8 cellular contexts compared by ENCODE assay signal in genomic region chr6:44237813-44238433, GRCh38. TPM values are rescaled to one million over a fixed set of nuclear protein-coding genes. Genes with fewer than 3 reads are reported as not detected.
DNase-seq lines count a peak whose midpoint lies in the region; ATAC-seq, FAIRE-seq and TF ChIP-seq lines count a peak whose summit lies in the region.

No MANE protein-coding gene starts in this region.

- H3K36me3 ChIP-seq in breast epithelium (no peaks in the 10 kb centered on the region), smooth muscle cell (ENCODE audit: low read depth) (no peaks in the 10 kb centered on the region)

- intact Hi-C loops in breast epithelium (cut with DNase I; ENCODE audit: low total_unique reads), result loop anchor here (5.0 kb wide), 1 partner anchor 66 kb away; no protein-coding TSS in a partner anchor

- H3K79me2 ChIP-seq in smooth muscle cell (ENCODE audit: low read depth), result no peaks in the 10 kb centered on the region

- H3K9ac ChIP-seq in smooth muscle cell (ENCODE audit: low read depth), result peak overlapping the region; percentile 94

- no peaks in the 10 kb centered on the region for H3K9me3 Mint-ChIP-seq in immature natural killer cell

- H3K27ac Mint-ChIP-seq in immature natural killer cell, result peak overlapping the region; percentile 77 to 96 (median 90)

- 1% methylated on average over 32 of the region's 42 CpGs for WGBS in smooth muscle cell (ENCODE audit: low lambda C conversion rate)

- H3K4me1 ChIP-seq in breast epithelium, result peaks cover 10 to 26% of the 10 kb centered on the region in 2 donors
- H3K4me1 ChIP-seq in smooth muscle cell (ENCODE audit: low read depth), result peaks cover 11% of the 10 kb centered on the region

- H3F3A ChIP-seq in smooth muscle cell (ENCODE audit: low read depth), result no peaks in the 10 kb centered on the region

- H3K27ac ChIP-seq in VCaP (peak overlapping the region; percentile 87), breast epithelium (peak overlapping the region; percentile 99), smooth muscle cell (ENCODE audit: low read depth) (peak overlapping the region; percentile 95)

- H3K4me3 ChIP-seq in HFF-Myc (replicated peaks; ENCODE audit: low read depth, low read length), result peak overlapping the region; percentile 45
- H3K4me3 ChIP-seq in breast epithelium, result peak overlapping the region; percentile 53 to 78 (median 64)
- H3K4me3 ChIP-seq in smooth muscle cell, result peak overlapping the region; percentile 67

- no peak for ATAC-seq in HG02840 (IDR thresholded peaks at IDR 0.05; ENCODE audit: low FRiP score, unreplicated experiment)

- no peaks in the 10 kb centered on the region for H3K27me3 ChIP-seq in breast epithelium
- H3K27me3 ChIP-seq in smooth muscle cell (ENCODE audit: low read depth), result no peaks in the 10 kb centered on the region

- no peaks in the 10 kb centered on the region for H4K20me1 ChIP-seq in smooth muscle cell (ENCODE audit: low read depth)

- H3K36me3 Mint-ChIP-seq in immature natural killer cell, result no peaks in the 10 kb centered on the region

- H3K4me3 Mint-ChIP-seq in immature natural killer cell, result peak overlapping the region; percentile 85 to 93 (median 89)

- TF ChIP-seq POLR2A in GM12891 (IDR thresholded peaks at IDR 0.05; ENCODE audit: low read depth, low read length) (no peak; the same call in 1 of the 2 replicates), breast epithelium (IDR thresholded peaks at IDR 0.05) (peak; percentile 10)

- peaks cover 0 to 3% (median 2%) of the 10 kb centered on the region in 3 donors for H3K27me3 Mint-ChIP-seq in immature natural killer cell (ENCODE audit: low read depth in 3 of 3)

- H2AFZ ChIP-seq in smooth muscle cell (ENCODE audit: low read depth), result peak overlapping the region; percentile 71

- H3K9me3 ChIP-seq in breast epithelium (no peaks in the 10 kb centered on the region), smooth muscle cell (replicated peaks; ENCODE audit: low read depth) (no peaks in the 10 kb centered on the region)

- peaks cover 16% of the 10 kb centered on the region in 2 donors for H3K4me1 Mint-ChIP-seq in immature natural killer cell

- DNase-seq in GM12891 (ENCODE audit: insufficient read length, low spot score) (peak; percentile 88), HFF-Myc (ENCODE audit: extremely low read depth, low read depth) (no peak), NCI-H1105 (lab: John Stamatoyannopoulos, UW) (peak; percentile 56), breast epithelium (ENCODE audit: low spot score in 2 of 2) (peak; percentile 75 to 85), immature natural killer cell (peak; percentile 78 to 81 (median 79)), smooth muscle cell (lab: John Stamatoyannopoulos, UW; ENCODE audit: unreplicated experiment) (peak; percentile 67)

- TF ChIP-seq CTCF in HFF-Myc (IDR thresholded peaks at IDR 0.05; ENCODE audit: low read depth, low read length, missing control alignments), result peak; percentile 93
- TF ChIP-seq CTCF in VCaP (conservative IDR thresholded peaks at IDR 0.05), result peak; percentile 99
- peak; percentile 98 to 100 (median 99) for TF ChIP-seq CTCF in breast epithelium (IDR thresholded peaks at IDR 0.05)
- peak; percentile 99 for TF ChIP-seq CTCF in smooth muscle cell (IDR thresholded peaks at IDR 0.05; ENCODE audit: borderline replicate concordance, insufficient read depth, poor library complexity, severe bottlenecking)

- peak overlapping the region; percentile 90 for H3K4me2 ChIP-seq in smooth muscle cell

- peak; percentile 90 for FAIRE-seq in GM12891 (lab: Jason Lieb, UNC)

TF ChIP-seq in GM12891, 5 proteins besides CTCF, POLR2A, EP300 and RAD21:
- TF ChIP-seq POU2F2 (IDR thresholded peaks at IDR 0.05; ENCODE audit: low read depth, low read length), result 0 out of 2 replicates have a peak, but pooled peaks have one; percentile 5
- peak; percentile 87 for TF ChIP-seq PAX5 (IDR thresholded peaks at IDR 0.05; ENCODE audit: insufficient read depth, low read length, severe bottlenecking)
- no peak for TF ChIP-seq POLR2AphosphoS5 (IDR thresholded peaks at IDR 0.05; ENCODE audit: low read depth, low read length)
- TF ChIP-seq TAF1 (IDR thresholded peaks at IDR 0.05; ENCODE audit: low read depth, low read length), result no peak
- TF ChIP-seq SPI1 (IDR thresholded peaks at IDR 0.05; ENCODE audit: low read depth, low read length), result no peak

RNA-seq across cellular contexts. Expression of gene HSP90AB1, which starts 9.0 kb away (rescaled TPM):
- 869 TPM for polyA plus RNA-seq in GM12891 (2012; ENCODE audit: low read depth, missing spikeins)
- total RNA-seq in breast epithelium (100 to 1,000 TPM; 643 to 810 (median 662) TPM), smooth muscle cell (736 and 781 TPM in 2 replicates)
- polyA plus RNA-seq in immature natural killer cell (100 to 1,000 TPM; 185 to 309 (median 280) TPM), smooth muscle cell (408 TPM in 2 replicates)

RNA-seq across cellular contexts. Expression of gene SLC29A1, which starts 14.5 kb away (rescaled TPM):
- polyA plus RNA-seq in GM12891 (2012; ENCODE audit: low read depth, missing spikeins), result 37.6 TPM
- total RNA-seq in breast epithelium (100 to 1,000 TPM; 106 to 140 (median 110) TPM), smooth muscle cell (7.3 and 8.0 TPM in 2 replicates)
- polyA plus RNA-seq in immature natural killer cell (1 to 10 TPM; 1.5 to 3.0 (median 1.8) TPM), smooth muscle cell (7.4 and 8.1 TPM in 2 replicates)

RNA-seq across cellular contexts. Expression of gene SLC35B2, which starts 19.4 kb away (rescaled TPM):
- polyA plus RNA-seq in GM12891 (2012; ENCODE audit: low read depth, missing spikeins), result 30.1 TPM
- 10 to 100 TPM; 32.8 to 50.5 (median 38.1) TPM for total RNA-seq in breast epithelium
- 100 to 1,000 TPM in 1 of 3 donors, 10 to 100 TPM in 2; 64.1 to 119 (median 69.1) TPM for polyA plus RNA-seq in immature natural killer cell
- total RNA-seq in smooth muscle cell, result 68.6 and 78.0 TPM in 2 replicates
- 112 and 117 TPM in 2 replicates for polyA plus RNA-seq in smooth muscle cell

RNA-seq across cellular contexts. Expression of gene MYMX, which starts 21.2 kb away (rescaled TPM):
- 0.12 TPM for polyA plus RNA-seq in GM12891 (2012; ENCODE audit: low read depth, missing spikeins)
- total RNA-seq in breast epithelium (1 to 10 TPM in 2 of 3 donors, under 1 TPM in 1; 0.88 to 3.4 (median 2.9) TPM), smooth muscle cell (not detected in 2 replicates)
- polyA plus RNA-seq in immature natural killer cell (not detected), smooth muscle cell (not detected in 2 replicates)

RNA-seq across cellular contexts. Expression of gene NFKBIE, which starts 27.4 kb away (rescaled TPM):
- 47.8 TPM for polyA plus RNA-seq in GM12891 (2012; ENCODE audit: low read depth, missing spikeins)
- 10 to 100 TPM in 2 of 3 donors, 1 to 10 TPM in 1; 4.0 to 25.9 (median 14.4) TPM for total RNA-seq in breast epithelium
- 1 to 10 TPM; 3.8 to 8.4 (median 8.3) TPM for polyA plus RNA-seq in immature natural killer cell
- 7.0 and 11.4 TPM in 2 replicates for total RNA-seq in smooth muscle cell
- polyA plus RNA-seq in smooth muscle cell, result 11.3 and 12.3 TPM in 2 replicates

Comparison
In these comparisons a context has a peak if more than half of its experiments do, and no peak if none do; other contexts are left out.
1. RNA of gene SLC29A1, which starts 14.5 kb away (total RNA-seq): 106 to 140 TPM in breast epithelium; 7.3 to 8.0 TPM in smooth muscle cell; every median in the first group is over 10 times any median in the second.
2. Peak in every context shown above with its lines, with median percentiles within 50 percentile points of each other: H3K4me3 ChIP-seq, CTCF ChIP-seq and H3K27ac ChIP-seq.